ENCODE assay signal across 17 cellular contexts in genomic region chr17:20501896-20502295, GRCh38. TPM values are rescaled to one million over a fixed set of nuclear protein-coding genes. Genes with fewer than 3 reads are reported as not detected.
"Had no signal": no experiment of that assay in that cellular context is flagged by ENCODE, and none has a peak within 500 bp of the region (broad histone marks: within the 10 kb centered on the region; RNA-seq: fewer than 3 reads in every experiment).

No MANE protein-coding gene starts in this region.

RNA-seq across cellular contexts. Expression of gene LGALS9B, which starts 34.6 kb away (rescaled TPM):
- total RNA-seq: activated CD4-positive, alpha-beta memory T cell treated with anti-CD3 and anti-CD28 coated beads for 36 hours; activated CD4-positive, alpha-beta T cell treated with anti-CD3 and anti-CD28 coated beads for 36 hours; activated CD4-positive, alpha-beta T cell treated with anti-CD3 and anti-CD28 coated beads, Interleukin-2, amount 10 ng/mL, durations not matched to agents 24 days and 14 days; activated CD8-positive, alpha-beta memory T cell treated with anti-CD3 and anti-CD28 coated beads for 36 hours; activated naive CD4-positive, alpha-beta T cell treated with anti-CD3 and anti-CD28 coated beads for 36 hours; activated naive CD8-positive, alpha-beta T cell treated with anti-CD3 and anti-CD28 coated beads for 36 hours; activated T-helper 1 cell treated with anti-CD3 and anti-CD28 coated beads, Interleukin-12 subunit alpha, Interleukin-12 subunit beta, Interleukin-2, Interleukin-4 antibody, amounts not matched to agents 30 ng/mL and 10 ng/mL and 1 ng/mL, durations not matched to agents 14 hours and 24 hours and 36 hours; activated T-helper 2 cell treated with anti-CD3 and anti-CD28 coated beads, Interferon-gamma antibody, Interleukin-2, Interleukin-4, amounts not matched to agents 10 μg/mL and 5 μg/mL and 100 μg/mL, durations not matched to agents 14 hours and 24 hours and 36 hours; adrenal gland; body of pancreas; chondrocyte; dermis blood vessel endothelial cell; endothelial cell of umbilical vein; fibroblast of lung; fibroblast of villous mesenchyme; gastroesophageal sphincter; glomerular endothelial cell had no signal
- polyA plus RNA-seq: endothelial cell of umbilical vein, fibroblast of lung had no signal
